Comparison of ENCODE assay signal across 1 cellular context in the genomic region with DNA sequence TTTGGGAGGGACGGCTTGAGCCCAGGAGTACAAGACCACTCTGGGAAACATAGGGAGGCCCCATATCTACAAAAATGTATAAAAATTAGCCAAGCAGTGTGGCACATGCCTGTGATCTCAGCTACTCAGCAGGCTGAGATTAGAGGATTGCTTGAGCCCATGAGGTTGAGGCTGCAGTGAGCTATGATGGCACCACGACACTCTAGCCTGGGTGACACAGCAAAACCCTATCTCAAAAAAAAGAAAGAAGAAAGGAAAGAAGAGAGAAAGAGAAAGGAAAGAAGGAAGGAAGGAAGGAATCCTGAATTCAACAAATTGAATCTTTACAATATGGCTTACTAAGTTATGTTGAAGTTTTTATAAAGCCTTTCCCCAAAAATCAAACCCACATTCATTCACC.
TF ChIP-seq lines count a peak whose summit lies in the region.

No MANE protein-coding gene starts in this region.

TF ChIP-seq in HepG2, 621 proteins besides CTCF, POLR2A, EP300 and RAD21:
- TF ChIP-seq NAIF1 (CRISPR knock-in tag; IDR thresholded peaks at IDR 0.05; ENCODE audit: borderline replicate concordance), result no peak
- TF ChIP-seq ZBTB20 (CRISPR knock-in tag; IDR thresholded peaks at IDR 0.05; ENCODE audit: borderline replicate concordance, low read depth), result no peak
- TF ChIP-seq POGK (CRISPR knock-in tag; conservative IDR thresholded peaks at IDR 0.05), result no peak
- TF ChIP-seq, protein P1, sequence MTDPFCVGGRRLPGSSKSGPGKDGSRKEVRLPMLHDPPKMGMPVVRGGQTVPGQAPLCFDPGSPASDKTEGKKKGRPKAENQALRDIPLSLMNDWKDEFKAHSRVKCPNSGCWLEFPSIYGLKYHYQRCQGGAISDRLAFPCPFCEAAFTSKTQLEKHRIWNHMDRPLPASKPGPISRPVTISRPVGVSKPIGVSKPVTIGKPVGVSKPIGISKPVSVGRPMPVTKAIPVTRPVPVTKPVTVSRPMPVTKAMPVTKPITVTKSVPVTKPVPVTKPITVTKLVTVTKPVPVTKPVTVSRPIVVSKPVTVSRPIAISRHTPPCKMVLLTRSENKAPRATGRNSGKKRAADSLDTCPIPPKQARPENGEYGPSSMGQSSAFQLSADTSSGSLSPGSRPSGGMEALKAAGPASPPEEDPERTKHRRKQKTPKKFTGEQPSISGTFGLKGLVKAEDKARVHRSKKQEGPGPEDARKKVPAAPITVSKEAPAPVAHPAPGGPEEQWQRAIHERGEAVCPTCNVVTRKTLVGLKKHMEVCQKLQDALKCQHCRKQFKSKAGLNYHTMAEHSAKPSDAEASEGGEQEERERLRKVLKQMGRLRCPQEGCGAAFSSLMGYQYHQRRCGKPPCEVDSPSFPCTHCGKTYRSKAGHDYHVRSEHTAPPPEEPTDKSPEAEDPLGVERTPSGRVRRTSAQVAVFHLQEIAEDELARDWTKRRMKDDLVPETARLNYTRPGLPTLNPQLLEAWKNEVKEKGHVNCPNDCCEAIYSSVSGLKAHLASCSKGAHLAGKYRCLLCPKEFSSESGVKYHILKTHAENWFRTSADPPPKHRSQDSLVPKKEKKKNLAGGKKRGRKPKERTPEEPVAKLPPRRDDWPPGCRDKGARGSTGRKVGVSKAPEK (CRISPR knock-in tag; IDR thresholded peaks at IDR 0.05; ENCODE audit: borderline replicate concordance), result no peak
- TF ChIP-seq, protein P2, sequence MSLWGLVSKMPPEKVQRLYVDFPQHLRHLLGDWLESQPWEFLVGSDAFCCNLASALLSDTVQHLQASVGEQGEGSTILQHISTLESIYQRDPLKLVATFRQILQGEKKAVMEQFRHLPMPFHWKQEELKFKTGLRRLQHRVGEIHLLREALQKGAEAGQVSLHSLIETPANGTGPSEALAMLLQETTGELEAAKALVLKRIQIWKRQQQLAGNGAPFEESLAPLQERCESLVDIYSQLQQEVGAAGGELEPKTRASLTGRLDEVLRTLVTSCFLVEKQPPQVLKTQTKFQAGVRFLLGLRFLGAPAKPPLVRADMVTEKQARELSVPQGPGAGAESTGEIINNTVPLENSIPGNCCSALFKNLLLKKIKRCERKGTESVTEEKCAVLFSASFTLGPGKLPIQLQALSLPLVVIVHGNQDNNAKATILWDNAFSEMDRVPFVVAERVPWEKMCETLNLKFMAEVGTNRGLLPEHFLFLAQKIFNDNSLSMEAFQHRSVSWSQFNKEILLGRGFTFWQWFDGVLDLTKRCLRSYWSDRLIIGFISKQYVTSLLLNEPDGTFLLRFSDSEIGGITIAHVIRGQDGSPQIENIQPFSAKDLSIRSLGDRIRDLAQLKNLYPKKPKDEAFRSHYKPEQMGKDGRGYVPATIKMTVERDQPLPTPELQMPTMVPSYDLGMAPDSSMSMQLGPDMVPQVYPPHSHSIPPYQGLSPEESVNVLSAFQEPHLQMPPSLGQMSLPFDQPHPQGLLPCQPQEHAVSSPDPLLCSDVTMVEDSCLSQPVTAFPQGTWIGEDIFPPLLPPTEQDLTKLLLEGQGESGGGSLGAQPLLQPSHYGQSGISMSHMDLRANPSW (CRISPR knock-in tag; IDR thresholded peaks at IDR 0.05; ENCODE audit: borderline replicate concordance), result no peak
- no peak for TF ChIP-seq EED (CRISPR knock-in tag; IDR thresholded peaks at IDR 0.05)
- TF ChIP-seq ZBTB21 (CRISPR knock-in tag; IDR thresholded peaks at IDR 0.05), result no peak
- no peak for TF ChIP-seq ZSCAN9 (CRISPR knock-in tag; IDR thresholded peaks at IDR 0.05; ENCODE audit: borderline replicate concordance)
- TF ChIP-seq EHMT2 (IDR thresholded peaks at IDR 0.05; ENCODE audit: borderline replicate concordance, low read depth, low read length), result no peak
- no peak for TF ChIP-seq AKAP8 (CRISPR knock-in tag; IDR thresholded peaks at IDR 0.05)
- no peak for TF ChIP-seq NFIC (IDR thresholded peaks at IDR 0.05; ENCODE audit: low read length)
- TF ChIP-seq MZF1 (CRISPR knock-in tag; IDR thresholded peaks at IDR 0.05; ENCODE audit: borderline replicate concordance), result no peak
- TF ChIP-seq ZNF124 (CRISPR knock-in tag; IDR thresholded peaks at IDR 0.05), result no peak
- TF ChIP-seq ZBTB1 (CRISPR knock-in tag; IDR thresholded peaks at IDR 0.05; ENCODE audit: borderline replicate concordance), result no peak
